In genomic region chr5:134945041-134945440, GRCh38 we compare ENCODE assay signal across 17 cellular contexts.
"Had no signal": no experiment of that assay in that cellular context is flagged by ENCODE, and none has a peak within 500 bp of the region (broad histone marks: within the 10 kb centered on the region; RNA-seq: fewer than 3 reads in every experiment).

No MANE protein-coding gene starts in this region.

- H3K36me3 Mint-ChIP-seq: natural killer cell had no signal

- DNase-seq: activated CD4-positive, CD25-positive, alpha-beta regulatory T cell; activated naive CD4-positive, alpha-beta T cell treated with anti-CD3 and anti-CD28 coated beads, Interleukin-2, amount 10 ng/mL, durations not matched to agents 7 days and 5 days; adrenal gland; cortex of kidney; effector memory CD4-positive, alpha-beta T cell; left cardiac atrium; natural killer cell; occipital lobe; spleen; stimulated activated CD4-positive, alpha-beta T cell treated with anti-CD3 and anti-CD28 coated beads, Interleukin-1b, Interleukin-23, amount 100 ng/mL, for 48 hours; stimulated activated naive CD4-positive, alpha-beta T cell; upper lobe of left lung had no signal

- ATAC-seq: left cardiac atrium, natural killer cell, sciatic nerve had no signal

- H3K27ac Mint-ChIP-seq: activated naive CD4-positive, alpha-beta T cell treated with anti-CD3 and anti-CD28 coated beads, Interleukin-2, amount 10 ng/mL, durations not matched to agents 7 days and 5 days; activated T-helper 2 cell treated with anti-CD3 and anti-CD28 coated beads, Interferon-gamma antibody, Interleukin-2, Interleukin-4, amounts not matched to agents 10 μg/mL and 5 μg/mL and 100 μg/mL, durations not matched to agents 14 hours and 24 hours and 36 hours; natural killer cell; T-helper 1 cell treated with Interleukin-12 subunit alpha and Interleukin-12 subunit beta and Interleukin-4 antibody, amounts not matched to agents 30 μg/mL and 1 μg/mL, for 36 hours had no signal

- H3K27me3 ChIP-seq: adrenal gland, spleen, upper lobe of left lung had no signal

- H3K4me3 ChIP-seq: adrenal gland, prostate gland, spleen, upper lobe of left lung had no signal

- H3K36me3 ChIP-seq: adrenal gland, prostate gland, upper lobe of left lung had no signal

- H3K4me1 Mint-ChIP-seq: activated naive CD4-positive, alpha-beta T cell treated with anti-CD3 and anti-CD28 coated beads, Interleukin-2, amount 10 ng/mL, durations not matched to agents 7 days and 5 days; central memory CD8-positive, alpha-beta T cell; natural killer cell had no signal

- H3K9me3 Mint-ChIP-seq: activated naive CD4-positive, alpha-beta T cell treated with anti-CD3 and anti-CD28 coated beads, Interleukin-2, amount 10 ng/mL, durations not matched to agents 7 days and 5 days; activated T-helper 2 cell treated with anti-CD3 and anti-CD28 coated beads, Interferon-gamma antibody, Interleukin-2, Interleukin-4, amounts not matched to agents 10 μg/mL and 5 μg/mL and 100 μg/mL, durations not matched to agents 14 hours and 24 hours and 36 hours; central memory CD8-positive, alpha-beta T cell; natural killer cell; T-helper 1 cell treated with Interleukin-12 subunit alpha and Interleukin-12 subunit beta and Interleukin-4 antibody, amounts not matched to agents 30 μg/mL and 1 μg/mL, for 36 hours had no signal

- H3K27ac ChIP-seq: adrenal gland, prostate gland, spleen, upper lobe of left lung had no signal

- H3K4me1 ChIP-seq: adrenal gland, prostate gland, spleen had no signal

- H3K9me3 ChIP-seq: adrenal gland, prostate gland, spleen, upper lobe of left lung had no signal

- H3K27me3 Mint-ChIP-seq: activated naive CD4-positive, alpha-beta T cell treated with anti-CD3 and anti-CD28 coated beads, Interleukin-2, amount 10 ng/mL, durations not matched to agents 7 days and 5 days; central memory CD8-positive, alpha-beta T cell had no signal

- H3K4me3 Mint-ChIP-seq: activated naive CD4-positive, alpha-beta T cell treated with anti-CD3 and anti-CD28 coated beads, Interleukin-2, amount 10 ng/mL, durations not matched to agents 7 days and 5 days; central memory CD8-positive, alpha-beta T cell; natural killer cell; T-helper 1 cell treated with Interleukin-12 subunit alpha and Interleukin-12 subunit beta and Interleukin-4 antibody, amounts not matched to agents 30 μg/mL and 1 μg/mL, for 36 hours had no signal
